ENCODE assay signal across 21 cellular contexts in the genomic region with DNA sequence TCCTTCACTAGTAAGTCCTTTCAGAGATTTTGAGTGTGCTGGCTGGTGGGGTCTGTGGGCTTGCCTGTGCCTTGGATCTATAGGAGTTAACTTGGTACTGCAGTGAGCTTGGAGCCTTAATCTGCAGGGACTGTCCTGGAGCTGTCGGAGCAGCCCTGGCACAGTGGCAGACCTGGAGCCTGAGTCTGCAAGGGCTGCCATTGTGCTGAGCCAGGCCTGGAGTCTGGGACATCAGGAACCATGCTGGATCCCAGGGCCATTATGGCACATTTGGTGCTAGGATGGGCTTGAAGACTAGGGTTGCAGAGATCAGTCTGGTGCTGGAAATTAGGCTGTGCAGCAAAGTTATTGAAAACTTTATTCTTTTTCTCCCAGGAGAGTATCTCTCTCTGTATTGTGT.
A peak's percentile ranks its signal among the peaks of the same experiment; 100 is the strongest.
DNase-seq lines count a peak whose midpoint lies in the region; ATAC-seq, FAIRE-seq and TF ChIP-seq lines count a peak whose summit lies in the region.
"Had no signal": no experiment of that assay in that cellular context is flagged by ENCODE, and none has a peak within 500 bp of the region (broad histone marks: within the 10 kb centered on the region; RNA-seq: fewer than 3 reads in every experiment).

No MANE protein-coding gene starts in this region.

- H3K9me3 ChIP-seq in HUES6 (ENCODE audit: control insufficient read depth, insufficient read depth, low read depth, low read length) (peaks cover 18% of the 10 kb centered on the region), neuronal stem cell (replicated peaks in 1 of 2; ENCODE audit: control insufficient read depth in 2 of 2, insufficient read depth in 1 of 2, low read depth in 1 of 2, low read length in 2 of 2) (peaks cover 0 to 2% of the 10 kb centered on the region in 2 donors), kidney (ENCODE audit: control insufficient read depth in 1 of 2, low read length in 2 of 2) (peaks cover 0 to 6% of the 10 kb centered on the region in 2 donors)

- H3K9me3 Mint-ChIP-seq in GM23338 (peaks cover 32% of the 10 kb centered on the region), WTC11 (peaks cover 40% of the 10 kb centered on the region)

- no peak overlapping the region for H2BK12ac ChIP-seq in neuronal stem cell (ENCODE audit: low read length)

- no peak overlapping the region for H3K14ac ChIP-seq in neuronal stem cell (ENCODE audit: low read length)

- intact Hi-C loops in kidney (cut with DNase I) = no loop called here

- H3K4me1 ChIP-seq in GM23338 (ENCODE audit: insufficient read depth) (peaks cover 13% of the 10 kb centered on the region), HUES6 (ENCODE audit: control insufficient read depth, insufficient read depth, low read length) (no peaks in the 10 kb centered on the region; the same call in 1 of the 2 replicates), neuronal stem cell (ENCODE audit: control insufficient read depth in 2 of 2, insufficient read depth in 1 of 2, low read depth in 1 of 2, low read length in 2 of 2) (no peaks in the 10 kb centered on the region), kidney (ENCODE audit: control insufficient read depth in 1 of 2, insufficient read depth in 1 of 2, low read depth in 1 of 2, low read length in 2 of 2) (no peaks in the 10 kb centered on the region)
- H3K4me1 ChIP-seq: A549 had no signal

- CTCF ChIA-PET in WTC11 (lab: Charles Lee) = interaction anchor here (1.1 kb wide), 1 partner anchor 386 kb away, joined by 4 read pairs; no protein-coding TSS in a partner anchor

- H3K4me1 Mint-ChIP-seq in GM23338 = peaks cover 18% of the 10 kb centered on the region
- H3K4me1 Mint-ChIP-seq in WTC11 = peaks cover 26% of the 10 kb centered on the region

- no peaks in the 10 kb centered on the region for H3K27me3 ChIP-seq in GM23338 (ENCODE audit: insufficient read depth)
- no peaks in the 10 kb centered on the region for H3K27me3 ChIP-seq in HUES6 (ENCODE audit: control insufficient read depth, insufficient read depth, low read length)
- no peaks in the 10 kb centered on the region for H3K27me3 ChIP-seq in neuronal stem cell (ENCODE audit: control insufficient read depth in 3 of 3, insufficient read depth in 3 of 3, low read depth in 1 of 3, low read length in 3 of 3)

- H3K36me3 Mint-ChIP-seq in GM23338 (ENCODE audit: low read depth) (peaks cover 54% of the 10 kb centered on the region), WTC11 (peaks cover 37% of the 10 kb centered on the region)

- peak overlapping the region; percentile 2 for H2AK5ac ChIP-seq in neuronal stem cell (ENCODE audit: low read depth, low read length)

- FAIRE-seq in RCC 7860 (lab: Jason Lieb, UNC) = no peak
- FAIRE-seq in kidney (lab: Jason Lieb, UNC) = no peak
- FAIRE-seq: A549, D721Med, G401.6, GM12891, GM19239 had no signal

- H3K4me3 ChIP-seq in GM23338 (no peak overlapping the region), HUES6 (ENCODE audit: low read depth, low read length) (no peak overlapping the region), neuronal stem cell (ENCODE audit: low read length in 2 of 2) (no peak overlapping the region), kidney (ENCODE audit: low read length in 2 of 2) (no peak overlapping the region)
- H3K4me3 ChIP-seq: A549 had no signal

- H2AFZ ChIP-seq in GM23338 = no peak overlapping the region
- no peak overlapping the region for H2AFZ ChIP-seq in neuronal stem cell (ENCODE audit: low read length)

- H3K9ac ChIP-seq in HUES6 (ENCODE audit: low read length) = no peak overlapping the region
- no peak overlapping the region for H3K9ac ChIP-seq in neuronal stem cell (ENCODE audit: low read depth, low read length, poor library complexity)
- no peak overlapping the region for H3K9ac ChIP-seq in kidney (ENCODE audit: low read length in 2 of 2)
- H3K9ac ChIP-seq: KMS-11 had no signal

- H4K20me1 ChIP-seq in GM23338 (replicated peaks; ENCODE audit: insufficient read depth) = no peaks in the 10 kb centered on the region

- H2BK5ac ChIP-seq in neuronal stem cell (ENCODE audit: low read length) = no peak overlapping the region

- H3K4ac ChIP-seq in neuronal stem cell (ENCODE audit: low read length) = no peak overlapping the region

- H3K23ac ChIP-seq in neuronal stem cell (ENCODE audit: low read depth, low read length, poor library complexity) = no peak overlapping the region

- WGBS in neuronal stem cell (ENCODE audit: extremely low coverage in 2 of 2, insufficient read length in 2 of 2, insufficient replicate concordance in 1 of 2), 2 donors = no CpG with 5 or more reads among the region's 1 CpG

- ATAC-seq in GM23338 (peak; percentile 83), WTC11 (peak; percentile 99)
- ATAC-seq: A549 had no signal

- H3K27me3 Mint-ChIP-seq in GM23338 (ENCODE audit: insufficient read depth, low read depth, poor library complexity) (peaks cover 5% of the 10 kb centered on the region), WTC11 (ENCODE audit: low read depth) (no peaks in the 10 kb centered on the region)
- H3K27me3 Mint-ChIP-seq: CD4-positive, alpha-beta T cell had no signal

- H4K91ac ChIP-seq in neuronal stem cell (ENCODE audit: low read depth, low read length, poor library complexity) = no peak overlapping the region

- H3K27ac ChIP-seq in GM23338 (ENCODE audit: low read depth) = peak overlapping the region; percentile 70
- peak overlapping the region; percentile 56; the same call in 1 of the 2 replicates for H3K27ac ChIP-seq in HUES6 (ENCODE audit: low read depth, low read length)
- no peak overlapping the region for H3K27ac ChIP-seq in neuronal stem cell (replicated peaks; ENCODE audit: low read length)
- no peak overlapping the region for H3K27ac ChIP-seq in kidney (ENCODE audit: low read depth in 2 of 2, low read length in 2 of 2)
- H3K27ac ChIP-seq: 22Rv1, A549, C4-2B, HL-60, KMS-11 had no signal

- no peak overlapping the region for H4K8ac ChIP-seq in neuronal stem cell (ENCODE audit: low read depth, low read length)

- 0 out of 2 replicates have a peak, but pooled peaks cover 3% of the 10 kb centered on the region for H3K9me2 ChIP-seq in GM23338 (ENCODE audit: insufficient read depth)

- H3K4me3 Mint-ChIP-seq in GM23338 (no peak overlapping the region), WTC11 (peak overlapping the region; percentile 1; the same call in 1 of the 2 replicates)
- H3K4me3 Mint-ChIP-seq: CD4-positive, alpha-beta T cell had no signal

- H3F3A ChIP-seq in GM23338 (replicated peaks; ENCODE audit: low read depth) = no peaks in the 10 kb centered on the region

- no peak overlapping the region for H2BK15ac ChIP-seq in neuronal stem cell (ENCODE audit: low read length)

- DNase-seq in GM23338 (ENCODE audit: low spot score) (peak; percentile 15), WTC11 (ENCODE audit: low spot score) (peak; percentile 15), neuronal stem cell (ENCODE audit: low spot score) (no peak), RCC 7860 (ENCODE audit: low spot score) (no peak), NCI-H2171 (lab: John Stamatoyannopoulos, UW) (no peak), kidney (no peak)
- DNase-seq: AML-193; Caco-2; CD4-positive, alpha-beta T cell; GOT3; HCEC 1CT had no signal

- no peaks in the 10 kb centered on the region for H3K79me2 ChIP-seq in GM23338 (replicated peaks; ENCODE audit: insufficient read depth)

- TF ChIP-seq CTCF in GM23338 (conservative IDR thresholded peaks at IDR 0.05; ENCODE audit: low read depth in 2 of 2) (no peak), WTC11 (IDR thresholded peaks at IDR 0.05) (no peak), kidney (IDR thresholded peaks at IDR 0.05; ENCODE audit: borderline replicate concordance, extremely low read depth, insufficient read depth) (no peak)

- no peaks in the 10 kb centered on the region for H3K79me1 ChIP-seq in neuronal stem cell (ENCODE audit: low read depth, low read length)

- H3K4me2 ChIP-seq in GM23338 = peak overlapping the region; percentile 9; the same call in 1 of the 2 replicates
- no peak overlapping the region for H3K4me2 ChIP-seq in neuronal stem cell (ENCODE audit: insufficient read depth, low read length, poor library complexity, severe bottlenecking)
- H3K4me2 ChIP-seq: A549, KMS-11 had no signal

- no peak overlapping the region for H3K18ac ChIP-seq in neuronal stem cell (ENCODE audit: low read length)

- H2BK120ac ChIP-seq in neuronal stem cell (ENCODE audit: low read depth, low read length) = no peak overlapping the region

- H3K36me3 ChIP-seq in GM23338 (ENCODE audit: insufficient read depth) (no peaks in the 10 kb centered on the region; the same call in 1 of the 2 replicates), HUES6 (ENCODE audit: control insufficient read depth, insufficient read depth, low read length) (no peaks in the 10 kb centered on the region), neuronal stem cell (replicated peaks in 1 of 2; ENCODE audit: control insufficient read depth in 2 of 2, insufficient read depth in 2 of 2, low read length in 2 of 2) (no peaks in the 10 kb centered on the region), kidney (ENCODE audit: control insufficient read depth in 1 of 2, insufficient read depth in 2 of 2, low read length in 2 of 2) (no peaks in the 10 kb centered on the region)

- H3K27ac Mint-ChIP-seq in GM23338 (peak overlapping the region; percentile 81), WTC11 (peak overlapping the region; percentile 78)
- H3K27ac Mint-ChIP-seq: CD4-positive, alpha-beta T cell had no signal

- POLR2A ChIA-PET in WTC11 (lab: Charles Lee) = no interaction called here

TF ChIP-seq in WTC11, 78 proteins besides CTCF, POLR2A, EP300 and RAD21 (continues in another document):
- no peak for TF ChIP-seq MXD4 (CRISPR knock-in tag; IDR thresholded peaks at IDR 0.05; ENCODE audit: borderline replicate concordance)
- TF ChIP-seq, protein P1, sequence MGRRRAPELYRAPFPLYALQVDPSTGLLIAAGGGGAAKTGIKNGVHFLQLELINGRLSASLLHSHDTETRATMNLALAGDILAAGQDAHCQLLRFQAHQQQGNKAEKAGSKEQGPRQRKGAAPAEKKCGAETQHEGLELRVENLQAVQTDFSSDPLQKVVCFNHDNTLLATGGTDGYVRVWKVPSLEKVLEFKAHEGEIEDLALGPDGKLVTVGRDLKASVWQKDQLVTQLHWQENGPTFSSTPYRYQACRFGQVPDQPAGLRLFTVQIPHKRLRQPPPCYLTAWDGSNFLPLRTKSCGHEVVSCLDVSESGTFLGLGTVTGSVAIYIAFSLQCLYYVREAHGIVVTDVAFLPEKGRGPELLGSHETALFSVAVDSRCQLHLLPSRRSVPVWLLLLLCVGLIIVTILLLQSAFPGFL (CRISPR knock-in tag; IDR thresholded peaks at IDR 0.05; ENCODE audit: borderline replicate concordance) = no peak
- TF ChIP-seq ZNF219 (CRISPR knock-in tag; IDR thresholded peaks at IDR 0.05; ENCODE audit: borderline replicate concordance) = no peak

Comparison
In these comparisons a context has a peak if more than half of its experiments do, and no peak if none do; other contexts are left out.
1. DNase-seq: peak in GM23338 (single experiment) and WTC11 (single experiment); none in neuronal stem cell (single experiment), RCC 7860 (single experiment), NCI-H2171 (single experiment) and kidney (single experiment).
2. H3K27ac ChIP-seq: peak in GM23338 (single experiment) and HUES6 (single experiment); none in neuronal stem cell (single experiment) and kidney (0 of 2).